In genomic region chr10:70223728-70224127, GRCh38 we compare ENCODE assay signal across 17 cellular contexts. TPM values are rescaled to one million over a fixed set of nuclear protein-coding genes. Genes with fewer than 3 reads are reported as not detected.
DNase-seq lines count a peak whose midpoint lies in the region; ATAC-seq, FAIRE-seq and TF ChIP-seq lines count a peak whose summit lies in the region.
"Had no signal": no experiment of that assay in that cellular context is flagged by ENCODE, and none has a peak within 500 bp of the region (broad histone marks: within the 10 kb centered on the region; RNA-seq: fewer than 3 reads in every experiment).

No MANE protein-coding gene starts in this region.

- H3K27me3 ChIP-seq in IMR-90 (ENCODE audit: control insufficient read depth, insufficient read depth, low read length), result no peaks in the 10 kb centered on the region
- no peaks in the 10 kb centered on the region for H3K27me3 ChIP-seq in K562 (ENCODE audit: control insufficient read depth in 2 of 2, insufficient read depth in 2 of 2, low read length in 2 of 2)
- H3K27me3 ChIP-seq in spleen (replicated peaks in 1 of 7), result no peaks in the 10 kb centered on the region
- H3K27me3 ChIP-seq: BLaER1 treated with 17β-estradiol and CSF1 and Interleukin-3, amounts not matched to agents 10 nM and 100 nM had no signal

- no peak overlapping the region for H2BK15ac ChIP-seq in IMR-90 (ENCODE audit: low read depth, low read length)

- H3K36me3 ChIP-seq in IMR-90 (ENCODE audit: control insufficient read depth, insufficient read depth, low read length) (peaks cover 7% of the 10 kb centered on the region), K562 (ENCODE audit: control insufficient read depth, insufficient read depth, low read length) (peaks cover 83% of the 10 kb centered on the region), spleen (peaks cover 0 to 18% (median 2%) of the 10 kb centered on the region in 6 donors)

- TF ChIP-seq CTCF in IMR-90 (conservative IDR thresholded peaks at IDR 0.05; ENCODE audit: low read depth, low read length), result no peak
- no peak for TF ChIP-seq CTCF in K562 (IDR thresholded peaks at IDR 0.05 in 2 of 3, conservative IDR thresholded peaks at IDR 0.05 in 1 of 3; ENCODE audit: insufficient read depth in 2 of 3, low read depth in 1 of 3, low read length in 3 of 3)
- no peak for TF ChIP-seq CTCF in osteocyte (IDR thresholded peaks at IDR 0.05)
- TF ChIP-seq CTCF in spleen (IDR thresholded peaks at IDR 0.05 in 8 of 11, conservative IDR thresholded peaks at IDR 0.05 in 3 of 11), result no peak

- H2AFZ ChIP-seq in IMR-90 (replicated peaks; ENCODE audit: low read length, poor library complexity) (no peak overlapping the region), K562 (ENCODE audit: low read depth, low read length) (no peak overlapping the region)

- peak overlapping the region; percentile 27 for H3K27ac Mint-ChIP-seq in activated naive CD4-positive, alpha-beta T cell treated with anti-CD3 and anti-CD28 coated beads, Interleukin-2, amount 50 U/mL, for 24 hours
- H3K27ac Mint-ChIP-seq in osteocyte (ENCODE audit: unreplicated experiment), result peak overlapping the region; percentile 7

- no peak for FAIRE-seq in K562 (lab: Jason Lieb, UNC)
- FAIRE-seq: A204.1, H1 had no signal

- ATAC-seq in IMR-90 (ENCODE audit: low read depth) (peak; percentile 72), K562 (no peak), GM18517 (IDR thresholded peaks at IDR 0.05; ENCODE audit: unreplicated experiment) (no peak)
- ATAC-seq: PC-3 had no signal

- POLR2A ChIA-PET in IMR-90 (lab: Charles Lee; ENCODE audit: unreplicated experiment), result no interaction called here
- POLR2A ChIA-PET in K562 (lab: Yijun Ruan, JAX), result interaction anchor here (3.1 kb wide), 1 partner anchor 9 kb away, joined by 20 read pairs; the partner anchor contains the start of gene PPA1

- H3K9me3 Mint-ChIP-seq in activated naive CD4-positive, alpha-beta T cell treated with anti-CD3 and anti-CD28 coated beads, Interleukin-2, amount 50 U/mL, for 24 hours, result no peaks in the 10 kb centered on the region
- H3K9me3 Mint-ChIP-seq in osteocyte (ENCODE audit: unreplicated experiment), result no peaks in the 10 kb centered on the region

- no peak for TF ChIP-seq EP300 in K562 (IDR thresholded peaks at IDR 0.05; ENCODE audit: low read length)

- no peak overlapping the region for H3K23ac ChIP-seq in IMR-90 (ENCODE audit: low read depth, low read length)

- H3K9ac ChIP-seq in IMR-90 (ENCODE audit: low read depth, low read length), result no peak overlapping the region
- no peak overlapping the region for H3K9ac ChIP-seq in K562 (ENCODE audit: insufficient read depth in 1 of 2, low read depth in 2 of 2, low read length in 2 of 2)

- H2AK5ac ChIP-seq in IMR-90 (ENCODE audit: low read depth, low read length), result no peak overlapping the region

- BruUV-seq in IMR-90 (replicated peaks; lab: Mats Ljungman, UMichigan), result no TSS peak
- no TSS peak for BruUV-seq in K562 (replicated peaks; lab: Mats Ljungman, UMichigan)

- H4K5ac ChIP-seq in IMR-90 (ENCODE audit: low read depth, low read length), result no peak overlapping the region

- no peak overlapping the region for H3K14ac ChIP-seq in IMR-90 (replicated peaks; ENCODE audit: low read depth, low read length)

- dilution Hi-C loops in IMR-90 (cut with HindIII; ENCODE audit: low sequenced_read_pairs, unreplicated experiment), result no loop called here

- H3K36me3 Mint-ChIP-seq in activated naive CD4-positive, alpha-beta T cell treated with anti-CD3 and anti-CD28 coated beads, Interleukin-2, amount 50 U/mL, for 24 hours, result peaks cover 10% of the 10 kb centered on the region
- peaks cover 7% of the 10 kb centered on the region for H3K36me3 Mint-ChIP-seq in osteocyte (ENCODE audit: unreplicated experiment)

- H4K8ac ChIP-seq in IMR-90 (ENCODE audit: low read depth in 2 of 2, low read length in 2 of 2), result no peak overlapping the region

- no peak overlapping the region for H3K56ac ChIP-seq in IMR-90 (ENCODE audit: extremely low read depth, insufficient read depth, low read length)

- no peak overlapping the region for H4K91ac ChIP-seq in IMR-90 (ENCODE audit: insufficient read depth, low read depth, low read length)

- no peak overlapping the region for H3K4me3 Mint-ChIP-seq in activated naive CD4-positive, alpha-beta T cell treated with anti-CD3 and anti-CD28 coated beads, Interleukin-2, amount 50 U/mL, for 24 hours
- H3K4me3 Mint-ChIP-seq in osteocyte (ENCODE audit: unreplicated experiment), result no peak overlapping the region

- H3K4me2 ChIP-seq in IMR-90 (ENCODE audit: low read depth, low read length), result no peak overlapping the region
- no peak overlapping the region for H3K4me2 ChIP-seq in K562 (ENCODE audit: insufficient read depth, low read length)
- H3K4me2 ChIP-seq: BLaER1 treated with 17β-estradiol and CSF1 and Interleukin-3, amounts not matched to agents 10 nM and 100 nM had no signal

- H3K9me1 ChIP-seq in IMR-90 (ENCODE audit: insufficient read depth, low read length), result 0 out of 2 replicates have a peak, but pooled peaks cover 3% of the 10 kb centered on the region
- no peaks in the 10 kb centered on the region for H3K9me1 ChIP-seq in K562 (ENCODE audit: control insufficient read depth, insufficient read depth, low read length)

- H2BK20ac ChIP-seq in IMR-90 (ENCODE audit: low read depth, low read length), result no peak overlapping the region

- H4K20me1 ChIP-seq in IMR-90 (ENCODE audit: insufficient read depth, low read length) (peaks cover 18% of the 10 kb centered on the region), K562 (replicated peaks; ENCODE audit: control insufficient read depth, insufficient read depth, low read length) (peaks cover 2% of the 10 kb centered on the region; the same call in 1 of the 2 replicates)

- peaks cover 1% of the 10 kb centered on the region; the same call in 1 of the 2 replicates for H3K4me1 ChIP-seq in IMR-90 (ENCODE audit: control insufficient read depth, insufficient read depth, low read length)
- peaks cover 0 to 6% of the 10 kb centered on the region in 2 experiments; a peak in 2 of 5 replicates for H3K4me1 ChIP-seq in K562 (replicated peaks in 1 of 2; ENCODE audit: control insufficient read depth in 2 of 2, insufficient read depth in 2 of 2, low read length in 2 of 2)
- H3K4me1 ChIP-seq in spleen, result peaks cover 0 to 34% (median 17%) of the 10 kb centered on the region in 6 donors

- H3K79me1 ChIP-seq in IMR-90 (ENCODE audit: low read depth in 1 of 2, low read length in 2 of 2), result peaks cover 11 to 51% of the 10 kb centered on the region in 2 experiments

- peaks cover 42% of the 10 kb centered on the region for H3K4me1 Mint-ChIP-seq in activated naive CD4-positive, alpha-beta T cell treated with anti-CD3 and anti-CD28 coated beads, Interleukin-2, amount 50 U/mL, for 24 hours
- peaks cover 18% of the 10 kb centered on the region for H3K4me1 Mint-ChIP-seq in osteocyte (ENCODE audit: unreplicated experiment)

- no peak overlapping the region for H3K18ac ChIP-seq in IMR-90 (ENCODE audit: low read depth, low read length)

- no peak overlapping the region for H2BK5ac ChIP-seq in IMR-90 (ENCODE audit: low read depth, low read length, poor library complexity, severe bottlenecking)

- H3K27me3 Mint-ChIP-seq in activated naive CD4-positive, alpha-beta T cell treated with anti-CD3 and anti-CD28 coated beads, Interleukin-2, amount 50 U/mL, for 24 hours, result no peaks in the 10 kb centered on the region
- H3K27me3 Mint-ChIP-seq in osteocyte (ENCODE audit: unreplicated experiment), result no peaks in the 10 kb centered on the region

- H3K27ac ChIP-seq in IMR-90 (ENCODE audit: insufficient read depth, low read length) (no peak overlapping the region), K562 (ENCODE audit: extremely low read depth, low read depth, low read length) (no peak overlapping the region), spleen (no peak overlapping the region)
- H3K27ac ChIP-seq: BLaER1 treated with 17β-estradiol and CSF1 and Interleukin-3, amounts not matched to agents 10 nM and 100 nM had no signal

- no peak for DNase-seq in activated naive CD4-positive, alpha-beta T cell treated with Interleukin-2 at 50 U/mL for 16 hours
- peak; percentile 47 for DNase-seq in IMR-90
- DNase-seq in K562 (ENCODE audit: extremely low read depth in 1 of 4, low spot score in 3 of 4), result no peak
- no peak for DNase-seq in osteocyte (ENCODE audit: extremely low spot score, unreplicated experiment)
- DNase-seq in erythroblast (lab: John Stamatoyannopoulos, UW), result no peak
- DNase-seq in spleen, result no peak
- DNase-seq: DMS 273 treated with DMSO at 0.1 percent for 48 hours, NCI-H1105 treated with DMSO at 0.1 percent for 48 hours, NCI-H187 treated with DMSO at 0.1 percent for 48 hours, NCI-H446 treated with DMSO at 0.1 percent for 48 hours, NCI-H748 treated with DMSO at 0.1 percent for 48 hours, PC-3 had no signal

- H3K9me3 ChIP-seq in IMR-90 (ENCODE audit: control insufficient read depth, insufficient read depth, low read length), result no peaks in the 10 kb centered on the region
- H3K9me3 ChIP-seq in K562 (replicated peaks; ENCODE audit: control insufficient read depth, insufficient read depth, low read depth, low read length), result no peaks in the 10 kb centered on the region
- no peaks in the 10 kb centered on the region for H3K9me3 ChIP-seq in spleen
- H3K9me3 ChIP-seq: BLaER1 treated with 17β-estradiol and CSF1 and Interleukin-3, amounts not matched to agents 10 nM and 100 nM had no signal

- in situ Hi-C loops in IMR-90 (cut with MboI; ENCODE audit: low sequenced_read_pairs), result no loop called here
- in situ Hi-C loops in K562 (cut with MboI), result no loop called here

- intact Hi-C loops in IMR-90 (cut with micrococcal nuclease) (loop anchor here (5.0 kb wide), 1 partner anchor 319 kb away; no protein-coding TSS in a partner anchor), K562 (cut with micrococcal nuclease) (loop anchor here (10.0 kb wide), 1 partner anchor 311 kb away; no protein-coding TSS in a partner anchor), spleen (cut with DNase I; ENCODE audit: low total_unique reads) (loop anchor here (2.0 kb wide), 1 partner anchor 141 kb away; no protein-coding TSS in a partner anchor)

- CTCF ChIA-PET in IMR-90 (lab: Yijun Ruan, JAX), result interaction anchor here (0.5 to 4.5 kb wide), 2 partner anchors 142 to 313 kb away, joined by 3 to 61 read pairs; no protein-coding TSS in a partner anchor
- CTCF ChIA-PET in K562 (lab: Yijun Ruan, JAX; ENCODE audit: low intra/inter-chr PET ratio), result no interaction called here

- no peak overlapping the region for H2AK9ac ChIP-seq in IMR-90 (replicated peaks; ENCODE audit: low read depth, low read length, poor library complexity)

- no peak for TF ChIP-seq RAD21 in IMR-90 (IDR thresholded peaks at IDR 0.05; ENCODE audit: low read length)
- TF ChIP-seq RAD21 in K562 (CRISPR knock-in tag; conservative IDR thresholded peaks at IDR 0.05 in 1 of 2, IDR thresholded peaks at IDR 0.05 in 1 of 2), result no peak

- no peak overlapping the region for H3K4ac ChIP-seq in IMR-90 (ENCODE audit: low read depth, low read length)

- no CpG with 5 or more reads among the region's 2 CpGs for WGBS in IMR-90 (ENCODE audit: extremely low coverage in 2 of 2, insufficient read length in 1 of 2), 2 experiments
- 100% methylated on average over 2 of the region's 2 CpGs for WGBS in K562 (ENCODE audit: insufficient coverage, low coverage, missing lambda C conversion rate)
- WGBS in spleen, 5 donors, result 96 to 99% (median 98%) methylated on average over 2 of the region's 2 CpGs

- TF ChIP-seq POLR2A in IMR-90 (IDR thresholded peaks at IDR 0.05; ENCODE audit: low read depth, low read length), result no peak
- no peak for TF ChIP-seq POLR2A in K562 (conservative IDR thresholded peaks at IDR 0.05)
- TF ChIP-seq POLR2A in erythroblast (IDR thresholded peaks at IDR 0.05; ENCODE audit: low read length), result no peak
- TF ChIP-seq POLR2A in spleen (IDR thresholded peaks at IDR 0.05), result no peak

- H3K79me2 ChIP-seq in K562 (ENCODE audit: control insufficient read depth, insufficient read depth, low read length), result peaks cover 83% of the 10 kb centered on the region

- H3K4me3 ChIP-seq in IMR-90 (ENCODE audit: insufficient read depth, low read depth, low read length) (no peak overlapping the region), K562 (no peak overlapping the region), spleen (no peak overlapping the region)
- H3K4me3 ChIP-seq: BLaER1 treated with 17β-estradiol and CSF1 and Interleukin-3, amounts not matched to agents 10 nM and 100 nM had no signal

- H2BK120ac ChIP-seq in IMR-90 (ENCODE audit: low read depth, low read length), result no peak overlapping the region

RNA-seq across cellular contexts. Expression of gene PPA1, which starts 9.5 kb away (rescaled TPM):
- total RNA-seq in IMR-90 (2012; rRNA removed), result 102 and 211 TPM in 2 replicates
- 69.4 and 78.6 TPM in 2 replicates for polyA plus RNA-seq in IMR-90 (2012; rRNA removed)
- 32.2 and 54.5 TPM in 2 replicates for polyA plus RNA-seq in IMR-90 (2012; cell fraction: cytosol; rRNA removed)
- polyA plus RNA-seq in IMR-90 (2012; cell fraction: nucleus; rRNA removed; ENCODE audit: low replicate concordance), result 15.3 and 36.3 TPM in 2 replicates
- 63.9 and 181 TPM in 2 replicates for total RNA-seq in K562 (2011; cell fraction: chromatin; rRNA removed; ENCODE audit: low replicate concordance)
- 50.4 and 54.7 TPM in 2 replicates for total RNA-seq in K562 (2011; cell fraction: nucleolus; rRNA removed)
- total RNA-seq in K562 (2011; cell fraction: nucleoplasm; rRNA removed), result 123 and 276 TPM in 2 replicates
- total RNA-seq in K562 (2014; rRNA removed), result 378 and 453 TPM in 2 replicates
- 635 and 699 TPM in 2 replicates for total RNA-seq in K562 (2014; rRNA removed; fragmentation: Illumina TruSeq; extraction: Trizol)
- total RNA-seq in K562 (2015; rRNA removed; fragmentation: Illumina TruSeq; extraction: Trizol), result 463 and 482 TPM in 2 replicates
- total RNA-seq in K562 (2021), result 418 and 448 TPM in 2 replicates
- polyA plus RNA-seq in K562 (2011; rRNA removed), result 408 and 606 TPM in 2 replicates
- polyA plus RNA-seq in K562 (2011; cell fraction: cytosol; rRNA removed), result 122 and 218 TPM in 2 replicates
- 92.6 and 127 TPM in 2 replicates for polyA plus RNA-seq in K562 (2011; cell fraction: nucleus; rRNA removed)
- polyA plus RNA-seq in K562 (2012), result 299 and 379 TPM in 2 replicates
- 454 and 471 TPM in 2 replicates for polyA plus RNA-seq in K562 (2014; fragmentation: Illumina TruSeq; extraction: Trizol)
- 100 to 1,000 TPM; 301 to 366 TPM for polyA plus RNA-seq in K562 (2014; fragmentation: Nextera tagmentation; extraction: Ambion mirVana)
- polyA plus RNA-seq in K562 (2014; rRNA removed), result 591 and 627 TPM in 2 replicates
- 573 and 613 TPM in 2 replicates for polyA minus RNA-seq in K562 (2011; rRNA and poly(A)+ RNA removed)
- polyA minus RNA-seq in K562 (2011; cell fraction: cytosol; rRNA and poly(A)+ RNA removed), result 121 and 162 TPM in 2 replicates
- polyA minus RNA-seq in K562 (2011; cell fraction: nucleus; rRNA and poly(A)+ RNA removed), result 49.1 and 87.5 TPM in 2 replicates
- total RNA-seq in osteocyte, result 59.8 and 60.4 TPM in 2 replicates
- 10 to 100 TPM; 54.8 to 83.3 (median 75.5) TPM for total RNA-seq in spleen
- polyA plus RNA-seq in spleen, result 100 to 1,000 TPM; 120 to 133 (median 121) TPM

RNA-seq across cellular contexts. Expression of gene SAR1A, which starts 53.4 kb away (rescaled TPM):
- total RNA-seq in IMR-90 (2012; rRNA removed) (161 and 272 TPM in 2 replicates), K562 (2014; rRNA removed) (63.0 and 68.5 TPM in 2 replicates), K562 (2014; rRNA removed; fragmentation: Illumina TruSeq; extraction: Trizol) (96.9 and 105 TPM in 2 replicates), K562 (2015; rRNA removed; fragmentation: Illumina TruSeq; extraction: Trizol) (79.4 and 84.9 TPM in 2 replicates), K562 (2021) (119 and 123 TPM in 2 replicates), osteocyte (143 and 168 TPM in 2 replicates), spleen (100 to 1,000 TPM in 1 of 7 donors, 10 to 100 TPM in 6; 63.6 to 107 (median 79.5) TPM)
- polyA plus RNA-seq in IMR-90 (2012; rRNA removed) (45.8 and 56.9 TPM in 2 replicates), K562 (2011; rRNA removed) (123 and 129 TPM in 2 replicates), K562 (2014; fragmentation: Illumina TruSeq; extraction: Trizol) (73.8 and 76.6 TPM in 2 replicates), K562 (2014; fragmentation: Nextera tagmentation; extraction: Ambion mirVana) (100 to 1,000 TPM; 115 to 132 TPM), K562 (2014; rRNA removed) (53.0 and 55.8 TPM in 2 replicates), spleen (10 to 100 TPM; 27.3 to 33.2 (median 28.4) TPM)
- polyA plus RNA-seq in IMR-90 (2012; cell fraction: cytosol; rRNA removed), result 11.8 and 25.4 TPM in 2 replicates
- polyA plus RNA-seq in IMR-90 (2012; cell fraction: nucleus; rRNA removed; ENCODE audit: low replicate concordance), result 11.6 and 90.2 TPM in 2 replicates
- total RNA-seq in K562 (2011; cell fraction: chromatin; rRNA removed; ENCODE audit: low replicate concordance), result 82.1 and 152 TPM in 2 replicates
- 47.0 and 49.2 TPM in 2 replicates for total RNA-seq in K562 (2011; cell fraction: nucleolus; rRNA removed)
- total RNA-seq in K562 (2011; cell fraction: nucleoplasm; rRNA removed), result 98.8 and 142 TPM in 2 replicates
- 22.7 and 40.1 TPM in 2 replicates for polyA plus RNA-seq in K562 (2011; cell fraction: cytosol; rRNA removed)
- polyA plus RNA-seq in K562 (2011; cell fraction: nucleus; rRNA removed), result 35.5 and 56.1 TPM in 2 replicates
- 40.2 and 56.6 TPM in 2 replicates for polyA plus RNA-seq in K562 (2012)
- polyA minus RNA-seq in K562 (2011; rRNA and poly(A)+ RNA removed), result 168 and 183 TPM in 2 replicates
- polyA minus RNA-seq in K562 (2011; cell fraction: cytosol; rRNA and poly(A)+ RNA removed), result 51.8 and 62.8 TPM in 2 replicates
- 19.5 and 37.4 TPM in 2 replicates for polyA minus RNA-seq in K562 (2011; cell fraction: nucleus; rRNA and poly(A)+ RNA removed)
